ENCODE assay signal across 8 cellular contexts in the genomic region with DNA sequence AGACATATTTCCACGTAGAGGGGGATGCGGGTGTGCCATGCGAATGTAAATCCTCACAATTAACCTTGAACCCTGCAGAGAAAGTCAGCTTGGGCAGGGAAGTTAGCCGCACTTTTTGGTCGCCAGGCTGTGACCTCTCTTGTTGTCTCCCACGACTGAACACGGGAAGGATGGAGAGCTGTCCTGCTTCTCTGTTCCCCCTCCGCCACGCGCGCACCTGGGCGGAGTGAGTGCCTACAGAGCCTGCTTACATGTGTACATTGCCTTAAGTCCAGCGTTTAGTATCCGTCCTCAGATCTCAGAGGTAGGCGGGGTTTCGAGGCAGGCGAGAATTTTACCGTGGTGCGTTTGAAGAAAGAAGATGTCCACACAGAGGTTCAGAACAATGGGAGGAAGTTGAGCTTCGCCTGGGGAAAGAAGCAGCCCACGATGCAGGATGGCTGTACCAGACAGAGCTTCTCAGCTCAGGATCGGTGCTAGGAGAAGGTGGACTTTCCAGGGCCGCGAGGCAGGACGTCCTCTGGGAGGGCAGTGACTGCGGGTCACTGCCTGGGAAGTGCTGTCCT. TPM values are rescaled to one million over a fixed set of nuclear protein-coding genes. Genes with fewer than 3 reads are reported as not detected.
DNase-seq lines count a peak whose midpoint lies in the region; ATAC-seq and TF ChIP-seq lines count a peak whose summit lies in the region.

No MANE protein-coding gene starts in this region.

- DNase-seq in SIG-M5 treated with dmso at 0.1 percent for 504 hours (lab: John Stamatoyannopoulos, UW; ENCODE audit: unreplicated experiment) (peak; percentile 33), SIG-M5 (lab: John Stamatoyannopoulos, UW) (no peak), NCI-H226 (peak; percentile 13), fibroblast of the conjunctiva (ENCODE audit: low read depth) (peak; percentile 27), vagina (ENCODE audit: extremely low spot score in 2 of 2) (peak in 1 of 2 donors; percentile 90)
- peak; percentile 22 for DNase-seq in activated T-helper 1 cell treated with anti-CD3 and anti-CD28 coated beads, Interleukin-12 subunit alpha, Interleukin-12 subunit beta, Interleukin-2, Interleukin-4 antibody, amounts not matched to agents 30 ng/mL and 10 ng/mL and 1 ng/mL, durations not matched to agents 14 hours and 24 hours and 36 hours (ENCODE audit: low spot score)

- TF ChIP-seq POLR2A in vagina (IDR thresholded peaks at IDR 0.05), result no peak

- peak overlapping the region; percentile 92 for H3K4me3 Mint-ChIP-seq in activated T-helper 1 cell treated with anti-CD3 and anti-CD28 coated beads, Interleukin-12 subunit alpha, Interleukin-12 subunit beta, Interleukin-2, Interleukin-4 antibody, amounts not matched to agents 30 ng/mL and 10 ng/mL and 1 ng/mL, durations not matched to agents 14 hours and 24 hours and 36 hours
- H3K4me3 Mint-ChIP-seq in nephron, result peak overlapping the region; percentile 91 to 94 (median 92)

- no peaks in the 10 kb centered on the region for H3K27me3 ChIP-seq in vagina

- peak overlapping the region; percentile 95 for H3K27ac ChIP-seq in vagina

- no peaks in the 10 kb centered on the region for H3K9me3 ChIP-seq in vagina

- H3K36me3 Mint-ChIP-seq in activated T-helper 1 cell treated with anti-CD3 and anti-CD28 coated beads, Interleukin-12 subunit alpha, Interleukin-12 subunit beta, Interleukin-2, Interleukin-4 antibody, amounts not matched to agents 30 ng/mL and 10 ng/mL and 1 ng/mL, durations not matched to agents 14 hours and 24 hours and 36 hours (ENCODE audit: low read depth), result no peaks in the 10 kb centered on the region
- H3K36me3 Mint-ChIP-seq in nephron (ENCODE audit: low read depth), result peaks cover 3% of the 10 kb centered on the region

- H3K9me3 Mint-ChIP-seq in activated T-helper 1 cell treated with anti-CD3 and anti-CD28 coated beads, Interleukin-12 subunit alpha, Interleukin-12 subunit beta, Interleukin-2, Interleukin-4 antibody, amounts not matched to agents 30 ng/mL and 10 ng/mL and 1 ng/mL, durations not matched to agents 14 hours and 24 hours and 36 hours, result no peaks in the 10 kb centered on the region
- H3K9me3 Mint-ChIP-seq in nephron, result peaks cover 4% of the 10 kb centered on the region

- peaks cover 23% of the 10 kb centered on the region for H3K4me1 ChIP-seq in vagina

- peaks cover 4% of the 10 kb centered on the region for H3K27me3 Mint-ChIP-seq in activated T-helper 1 cell treated with anti-CD3 and anti-CD28 coated beads, Interleukin-12 subunit alpha, Interleukin-12 subunit beta, Interleukin-2, Interleukin-4 antibody, amounts not matched to agents 30 ng/mL and 10 ng/mL and 1 ng/mL, durations not matched to agents 14 hours and 24 hours and 36 hours (ENCODE audit: insufficient read depth)
- H3K27me3 Mint-ChIP-seq in nephron (ENCODE audit: low read depth), result peaks cover 37% of the 10 kb centered on the region

- peak overlapping the region; percentile 96 for H3K27ac Mint-ChIP-seq in activated T-helper 1 cell treated with anti-CD3 and anti-CD28 coated beads, Interleukin-12 subunit alpha, Interleukin-12 subunit beta, Interleukin-2, Interleukin-4 antibody, amounts not matched to agents 30 ng/mL and 10 ng/mL and 1 ng/mL, durations not matched to agents 14 hours and 24 hours and 36 hours
- H3K27ac Mint-ChIP-seq in nephron, result peak overlapping the region; percentile 67 to 84 (median 72)

- TF ChIP-seq CTCF in nephron (IDR thresholded peaks at IDR 0.05; ENCODE audit: unreplicated experiment in 3 of 3) (no peak), vagina (IDR thresholded peaks at IDR 0.05) (no peak)

- intact Hi-C loops in activated T-helper 1 cell treated with anti-CD3 and anti-CD28 coated beads, Interleukin-12 subunit alpha, Interleukin-12 subunit beta, Interleukin-2, Interleukin-4 antibody, amounts not matched to agents 30 ng/mL and 10 ng/mL and 1 ng/mL, durations not matched to agents 14 hours and 24 hours and 36 hours (cut with micrococcal nuclease), result loop anchor here (1.0 to 10.0 kb wide), 5 partner anchors 27 to 1233 kb away; partner anchors contain the start of gene MAPK8
- intact Hi-C loops in vagina (cut with DNase I), result no loop called here

- peak overlapping the region; percentile 62 to 79 for H3K4me3 ChIP-seq in vagina

- H3K36me3 ChIP-seq in vagina, result no peaks in the 10 kb centered on the region

- H3K4me1 Mint-ChIP-seq in activated T-helper 1 cell treated with anti-CD3 and anti-CD28 coated beads, Interleukin-12 subunit alpha, Interleukin-12 subunit beta, Interleukin-2, Interleukin-4 antibody, amounts not matched to agents 30 ng/mL and 10 ng/mL and 1 ng/mL, durations not matched to agents 14 hours and 24 hours and 36 hours (ENCODE audit: low read depth), result peaks cover 34% of the 10 kb centered on the region
- peaks cover 26% of the 10 kb centered on the region for H3K4me1 Mint-ChIP-seq in nephron

- ATAC-seq in HG02759 (IDR thresholded peaks at IDR 0.05; ENCODE audit: unreplicated experiment), result peak; percentile 4

RNA-seq across cellular contexts. Expression of gene ERCC6, which starts 0.5 kb away (rescaled TPM):
- total RNA-seq in activated T-helper 1 cell treated with anti-CD3 and anti-CD28 coated beads, Interleukin-12 subunit alpha, Interleukin-12 subunit beta, Interleukin-2, Interleukin-4 antibody, amounts not matched to agents 30 ng/mL and 10 ng/mL and 1 ng/mL, durations not matched to agents 14 hours and 24 hours and 36 hours, result 11.2 and 11.7 TPM in 2 replicates
- 15.2 TPM for total RNA-seq in vagina
